In the genomic region with DNA sequence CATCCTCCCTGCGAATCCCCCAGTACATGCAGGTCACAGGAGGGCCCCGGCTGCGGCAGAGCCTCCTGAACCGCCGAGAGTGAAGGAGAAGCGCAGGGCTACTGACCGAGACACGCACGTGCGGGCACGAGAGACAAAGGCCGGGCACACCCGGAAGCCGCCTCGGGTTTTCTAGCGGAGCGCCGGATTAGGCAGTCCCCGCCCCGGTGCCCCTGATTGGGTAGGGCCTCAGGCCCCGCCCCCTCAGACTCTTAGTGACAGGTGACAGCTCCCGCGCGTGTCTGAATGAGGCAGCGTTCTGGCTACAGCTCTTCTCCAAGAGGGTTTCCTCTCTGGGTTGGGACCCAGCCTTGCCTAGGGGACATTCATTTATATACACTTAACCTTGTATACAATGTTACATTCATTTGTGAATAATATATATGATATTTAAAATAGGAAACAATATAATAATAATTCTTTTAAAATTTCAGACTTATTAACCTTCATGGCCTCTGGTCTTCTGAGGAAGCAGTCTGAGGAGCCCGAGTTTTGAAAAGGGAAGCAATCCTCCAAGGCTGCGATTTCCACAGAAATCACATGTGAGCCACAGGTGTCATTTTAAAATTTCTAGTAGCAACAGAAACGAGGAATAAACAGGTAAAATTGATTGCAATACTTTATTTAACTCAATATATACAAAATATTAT, we compare ENCODE assay signal across 8 cellular contexts. TPM values are rescaled to one million over a fixed set of nuclear protein-coding genes. Genes with fewer than 3 reads are reported as not detected.
DNase-seq lines count a peak whose midpoint lies in the region; ATAC-seq and TF ChIP-seq lines count a peak whose summit lies in the region.
"Not testable (repeated sequence)": the region's sequence is repeated elsewhere in the genome, so short reads cannot be mapped to it uniquely, and the experiment has no call there.

A gene (minus strand): TSS at position 146 of the 689 bp plus-strand sequence. CDS start 143 bp downstream, at position 3.

- H3K36me3 ChIP-seq in breast epithelium, prostate gland: not testable (repeated sequence)

- 44% methylated on average over 3 of the region's 28 CpGs for WGBS in right cardiac atrium
- WGBS in prostate gland, result 45% methylated on average over 3 of the region's 28 CpGs

- not testable (repeated sequence) for H3K27ac ChIP-seq in breast epithelium; right cardiac atrium (ENCODE audit: low read length); prostate gland

- H3K27me3 ChIP-seq in breast epithelium; right cardiac atrium (ENCODE audit: control insufficient read depth, insufficient read depth); prostate gland (replicated peaks; ENCODE audit: insufficient read depth): not testable (repeated sequence)

- DNase-seq in CD1c-positive myeloid dendritic cell (ENCODE audit: extremely low spot score), result peak; percentile 75
- DNase-seq in breast epithelium (ENCODE audit: low spot score in 2 of 2); right cardiac atrium; prostate gland (ENCODE audit: low spot score): not testable (repeated sequence)

- H3K36me3 Mint-ChIP-seq in IgD-negative memory B cell, result not testable (repeated sequence)

- H3K4me3 Mint-ChIP-seq in IgD-negative memory B cell, result peak within 1 kb of the TSS in 3 of 4 donors; percentile 3 to 68 (median 25)

- not testable (repeated sequence) for H3K9me3 ChIP-seq in breast epithelium; right cardiac atrium (ENCODE audit: control insufficient read depth, low read length); prostate gland

- ATAC-seq in GM19351 (IDR thresholded peaks at IDR 0.05; ENCODE audit: unreplicated experiment), result peak; percentile 96
- ATAC-seq in HG02852 (IDR thresholded peaks at IDR 0.05; ENCODE audit: unreplicated experiment), result peak; percentile 99
- peak; percentile 98 for ATAC-seq in SK-N-SH treated with all-trans-retinoic acid at 6 μM for 48 hours
- peak; percentile 100 for ATAC-seq in right cardiac atrium

- not testable (repeated sequence) for H3K27me3 Mint-ChIP-seq in IgD-negative memory B cell

- TF ChIP-seq POLR2A in breast epithelium (IDR thresholded peaks at IDR 0.05); prostate gland (IDR thresholded peaks at IDR 0.05): not testable (repeated sequence)

- not testable (repeated sequence) for H3K9me3 Mint-ChIP-seq in IgD-negative memory B cell

- intact Hi-C loops in breast epithelium (cut with DNase I; ENCODE audit: low total_unique reads); prostate gland (cut with DNase I): not testable (repeated sequence)
- intact Hi-C loops in right cardiac atrium (cut with DNase I), result loop anchor here in 1 of 4 donors (5.0 kb wide), 1 partner anchor 45 kb away; no protein-coding TSS in a partner anchor

- H3K4me3 ChIP-seq in breast epithelium; right cardiac atrium (ENCODE audit: low read length); prostate gland: not testable (repeated sequence)

- H3K27ac Mint-ChIP-seq in IgD-negative memory B cell, result peak within 1 kb of the TSS in 2 of 3 donors; percentile 15 to 51

- H3K4me1 Mint-ChIP-seq in IgD-negative memory B cell, result peaks cover 9 to 24% (median 10%) of the 10 kb centered on the region in 3 donors

- not testable (repeated sequence) for TF ChIP-seq CTCF in breast epithelium (IDR thresholded peaks at IDR 0.05); prostate gland (IDR thresholded peaks at IDR 0.05)

- not testable (repeated sequence) for H3K4me1 ChIP-seq in breast epithelium; right cardiac atrium (ENCODE audit: control insufficient read depth, insufficient read depth, low read length); prostate gland (replicated peaks)

RNA-seq across cellular contexts. Expression of the gene that starts here (rescaled TPM):
- polyA plus RNA-seq in IgD-negative memory B cell (4.2 TPM), right cardiac atrium (1.1 TPM)
- total RNA-seq in breast epithelium (10 to 100 TPM; 16.8 to 54.2 (median 46.5) TPM), right cardiac atrium (10 to 100 TPM; 13.9 to 27.3 (median 21.9) TPM), prostate gland (10 to 100 TPM; 19.1 to 44.6 TPM)
